Comparison of ENCODE assay signal across 12 cellular contexts in genomic region chrX:2502668-2503519, GRCh38. TPM values are rescaled to one million over a fixed set of nuclear protein-coding genes. Genes with fewer than 3 reads are reported as not detected.
A peak's percentile ranks its signal among the peaks of the same experiment; 100 is the strongest.
DNase-seq lines count a peak whose midpoint lies in the region; ATAC-seq and TF ChIP-seq lines count a peak whose summit lies in the region.
"Had no signal": no experiment of that assay in that cellular context is flagged by ENCODE, and none has a peak within 500 bp of the region (broad histone marks: within the 10 kb centered on the region; RNA-seq: fewer than 3 reads in every experiment).

No MANE protein-coding gene starts in this region.

- H3K27me3 Mint-ChIP-seq in CD8-positive, alpha-beta memory T cell = peaks cover 0 to 5% of the 10 kb centered on the region in 2 donors
- peaks cover 16% of the 10 kb centered on the region for H3K27me3 Mint-ChIP-seq in neural progenitor cell (ENCODE audit: insufficient read depth, low read depth)

- DNase-seq in CD8-positive, alpha-beta memory T cell = no peak
- DNase-seq in fibroblast of lung (ENCODE audit: low read depth in 2 of 2) (peak in 1 of 2 donors; percentile 34), neural progenitor cell (ENCODE audit: low spot score) (no peak), posterior cingulate gyrus (no peak)
- DNase-seq in activated CD4-positive, alpha-beta T cell treated with anti-CD3 and anti-CD28 coated beads, Interleukin-2, amount 50 U/mL, for 1 hour = no peak
- DNase-seq: activated CD4-positive, CD25-positive, alpha-beta regulatory T cell treated with anti-CD3 and anti-CD28 coated beads, Interleukin-2, amount 50 U/mL, for 72 hours; DMS79; hypothalamus; NCI-H2029 had no signal

- H3K36me3 ChIP-seq in CD8-positive, alpha-beta memory T cell (ENCODE audit: insufficient read depth, low read length) = no peaks in the 10 kb centered on the region
- H3K36me3 ChIP-seq in OCI-LY3 (replicated peaks; ENCODE audit: low read depth, low read length) = peaks cover 9% of the 10 kb centered on the region
- no peaks in the 10 kb centered on the region for H3K36me3 ChIP-seq in fibroblast of lung (ENCODE audit: control insufficient read depth, insufficient read depth, low read length)
- no peaks in the 10 kb centered on the region for H3K36me3 ChIP-seq in neural progenitor cell

- H3K9ac ChIP-seq in OCI-LY3 (ENCODE audit: low read length) (no peak overlapping the region), fibroblast of lung (ENCODE audit: insufficient read depth, low read length) (no peak overlapping the region), neural progenitor cell (no peak overlapping the region)

- H3F3A ChIP-seq in neural progenitor cell (ENCODE audit: low read depth) = peaks cover 32% of the 10 kb centered on the region

- TF ChIP-seq CTCF in OCI-LY3 (IDR thresholded peaks at IDR 0.05; ENCODE audit: low read depth, low read length) = no peak
- no peak for TF ChIP-seq CTCF in fibroblast of lung (conservative IDR thresholded peaks at IDR 0.05 in 1 of 2, IDR thresholded peaks at IDR 0.05 in 1 of 2; ENCODE audit: low read depth in 1 of 2, low read length in 2 of 2)
- no peak for TF ChIP-seq CTCF in neural progenitor cell (IDR thresholded peaks at IDR 0.05)

- H3K4me3 Mint-ChIP-seq in CD8-positive, alpha-beta memory T cell = peak overlapping the region in 6 of 7 donors; percentile 23 to 90 (median 80)
- H3K4me3 Mint-ChIP-seq in neural progenitor cell = peak overlapping the region; percentile 44

- no peaks in the 10 kb centered on the region for H3K9me3 ChIP-seq in CD8-positive, alpha-beta memory T cell (ENCODE audit: low read length)
- H3K9me3 ChIP-seq in OCI-LY3 (ENCODE audit: insufficient read depth, low read length) (no peaks in the 10 kb centered on the region), fibroblast of lung (ENCODE audit: control insufficient read depth, insufficient read depth, low read depth, low read length) (no peaks in the 10 kb centered on the region), neural progenitor cell (ENCODE audit: low read depth) (no peaks in the 10 kb centered on the region)

- peaks cover 16% of the 10 kb centered on the region for H3K4me1 ChIP-seq in CD8-positive, alpha-beta memory T cell (ENCODE audit: insufficient read depth, low read length)
- peaks cover 25% of the 10 kb centered on the region for H3K4me1 ChIP-seq in OCI-LY3 (ENCODE audit: low read length)
- peaks cover 9% of the 10 kb centered on the region for H3K4me1 ChIP-seq in fibroblast of lung (ENCODE audit: control insufficient read depth, extremely low read depth, insufficient read depth, low read length)
- peaks cover 17% of the 10 kb centered on the region for H3K4me1 ChIP-seq in neural progenitor cell

- POLR2A ChIA-PET in CD8-positive, alpha-beta memory T cell (lab: Charles Lee) = no interaction called here

- no peaks in the 10 kb centered on the region for H3K27me3 ChIP-seq in CD8-positive, alpha-beta memory T cell (ENCODE audit: insufficient read depth, low read length, poor library complexity, severe bottlenecking)
- H3K27me3 ChIP-seq in OCI-LY3 (ENCODE audit: low read depth, low read length) (no peaks in the 10 kb centered on the region), fibroblast of lung (ENCODE audit: control insufficient read depth, insufficient read depth, low read length) (no peaks in the 10 kb centered on the region), neural progenitor cell (no peaks in the 10 kb centered on the region)

- peaks cover 0 to 6% (median 0%) of the 10 kb centered on the region in 3 donors for H3K36me3 Mint-ChIP-seq in CD8-positive, alpha-beta memory T cell
- H3K36me3 Mint-ChIP-seq in neural progenitor cell = peaks cover 3% of the 10 kb centered on the region

- intact Hi-C loops in posterior cingulate gyrus (cut with DNase I) = no loop called here

- ATAC-seq in GM21526 (IDR thresholded peaks at IDR 0.05; ENCODE audit: low FRiP score, unreplicated experiment) (no peak), GM18498 (IDR thresholded peaks at IDR 0.05; ENCODE audit: unreplicated experiment) (no peak)

- H3K79me2 ChIP-seq in OCI-LY3 (ENCODE audit: low read length) (peaks cover 25% of the 10 kb centered on the region), fibroblast of lung (ENCODE audit: control insufficient read depth, insufficient read depth, low read length) (peaks cover 23% of the 10 kb centered on the region), neural progenitor cell (ENCODE audit: low read depth) (peaks cover 24% of the 10 kb centered on the region)

- 0 out of 2 replicates have a peak overlapping the region, but pooled peaks have one; percentile 8 for H2AFZ ChIP-seq in OCI-LY3 (ENCODE audit: low read depth, low read length)
- H2AFZ ChIP-seq in fibroblast of lung (ENCODE audit: low read length) = peak overlapping the region; percentile 46
- H2AFZ ChIP-seq in neural progenitor cell (replicated peaks) = no peak overlapping the region

- peak overlapping the region; percentile 25; the same call in 1 of the 2 replicates for H3K4me2 ChIP-seq in OCI-LY3 (ENCODE audit: low read length)
- H3K4me2 ChIP-seq in fibroblast of lung (ENCODE audit: extremely low read depth, insufficient read depth, low read length) = peak overlapping the region; percentile 25
- no peak overlapping the region for H3K4me2 ChIP-seq in neural progenitor cell

- no peaks in the 10 kb centered on the region for H3K9me3 Mint-ChIP-seq in CD8-positive, alpha-beta memory T cell
- no peaks in the 10 kb centered on the region for H3K9me3 Mint-ChIP-seq in neural progenitor cell

- H4K20me1 ChIP-seq in OCI-LY3 (ENCODE audit: insufficient read depth, low read length) = peaks cover 16% of the 10 kb centered on the region
- H4K20me1 ChIP-seq in fibroblast of lung (ENCODE audit: control insufficient read depth, extremely low read depth, insufficient read depth, low read length) = no peaks in the 10 kb centered on the region
- H4K20me1 ChIP-seq in neural progenitor cell (ENCODE audit: low read depth) = peaks cover 8% of the 10 kb centered on the region

- no peak overlapping the region for H3K4me3 ChIP-seq in CD8-positive, alpha-beta memory T cell (ENCODE audit: low read length)
- H3K4me3 ChIP-seq in OCI-LY3 (ENCODE audit: low read length) (no peak overlapping the region), fibroblast of lung (replicated peaks in 1 of 4; ENCODE audit: control extremely low read depth in 1 of 4, insufficient read depth in 1 of 4, low read depth in 3 of 4, low read length in 4 of 4) (no peak overlapping the region), neural progenitor cell (no peak overlapping the region)

- CTCF ChIA-PET in CD8-positive, alpha-beta memory T cell (lab: Charles Lee) = no interaction called here

- H3K27ac Mint-ChIP-seq in CD8-positive, alpha-beta memory T cell = peak overlapping the region in 4 of 8 donors; percentile 28 to 92 (median 68)
- H3K27ac Mint-ChIP-seq in neural progenitor cell = no peak overlapping the region

- H3K4me1 Mint-ChIP-seq in CD8-positive, alpha-beta memory T cell = peaks cover 21 to 28% (median 22%) of the 10 kb centered on the region in 3 donors
- H3K4me1 Mint-ChIP-seq in neural progenitor cell = peaks cover 24% of the 10 kb centered on the region

- H3K27ac ChIP-seq in CD8-positive, alpha-beta memory T cell (ENCODE audit: low read depth, low read length) = peak overlapping the region; percentile 49
- H3K27ac ChIP-seq in OCI-LY3 (ENCODE audit: low read length) (no peak overlapping the region), fibroblast of lung (ENCODE audit: insufficient read depth, low read length) (no peak overlapping the region), neural progenitor cell (no peak overlapping the region)

RNA-seq across cellular contexts. Expression of gene DHRSX, which starts 2.1 kb away (rescaled TPM):
- total RNA-seq in CD8-positive, alpha-beta memory T cell = 10 to 100 TPM; 25.3 to 26.6 TPM
- polyA plus RNA-seq in CD8-positive, alpha-beta memory T cell = 21.5 TPM
- total RNA-seq in fibroblast of lung = 23.9 and 25.6 TPM in 2 replicates
- 23.7 and 24.9 TPM in 2 replicates for polyA plus RNA-seq in fibroblast of lung
- polyA plus RNA-seq in fibroblast of lung (2012) = 21.2 and 24.6 TPM in 2 replicates
- 61.9 and 87.8 TPM in 2 replicates for polyA minus RNA-seq in fibroblast of lung (ENCODE audit: low replicate concordance)
- 25.6 and 31.8 TPM in 2 replicates for total RNA-seq in neural progenitor cell (ENCODE audit: low replicate concordance)

RNA-seq across cellular contexts. Expression of gene ZBED1, which starts 2.1 kb away (rescaled TPM):
- total RNA-seq in CD8-positive, alpha-beta memory T cell = 10 to 100 TPM; 28.0 to 30.0 TPM
- 41.9 TPM for polyA plus RNA-seq in CD8-positive, alpha-beta memory T cell
- total RNA-seq in fibroblast of lung = 24.8 and 27.7 TPM in 2 replicates
- polyA plus RNA-seq in fibroblast of lung = 14.4 and 14.5 TPM in 2 replicates
- polyA plus RNA-seq in fibroblast of lung (2012) = 16.3 and 17.2 TPM in 2 replicates
- 14.6 and 20.5 TPM in 2 replicates for polyA minus RNA-seq in fibroblast of lung (ENCODE audit: low replicate concordance)
- 36.9 and 37.0 TPM in 2 replicates for total RNA-seq in neural progenitor cell (ENCODE audit: low replicate concordance)
